In genomic region chr17:28029033-28029432, GRCh38 we compare ENCODE assay signal across 23 cellular contexts.
"Had no signal": no experiment of that assay in that cellular context is flagged by ENCODE, and none has a peak within 500 bp of the region (broad histone marks: within the 10 kb centered on the region; RNA-seq: fewer than 3 reads in every experiment).

No MANE protein-coding gene starts in this region.

- H3K36me3 Mint-ChIP-seq: activated naive CD4-positive, alpha-beta T cell treated with anti-CD3 and anti-CD28 coated beads, Interleukin-2, amount 10 ng/mL, durations not matched to agents 7 days and 5 days; activated naive CD8-positive, alpha-beta T cell treated with anti-CD3 and anti-CD28 coated beads for 36 hours had no signal

- DNase-seq: activated CD4-positive, alpha-beta T cell treated with anti-CD3 and anti-CD28 coated beads for 4 hours; activated CD8-positive, alpha-beta memory T cell treated with anti-CD3 and anti-CD28 coated beads, Interleukin-2, amount 50 U/mL, for 4 hours; activated CD8-positive, alpha-beta T cell treated with anti-CD3 and anti-CD28 coated beads for 36 hours; activated gamma-delta T cell treated with Interleukin-2 at 50 U/mL for 16 hours; activated naive CD4-positive, alpha-beta T cell treated with anti-CD3 and anti-CD28 coated beads, Interleukin-2, amount 10 ng/mL, durations not matched to agents 7 days and 5 days; activated naive CD8-positive, alpha-beta T cell treated with anti-CD3 and anti-CD28 coated beads for 36 hours; activated T-cell treated with anti-CD3 and anti-CD28 coated beads, Interleukin-2, amount 50 U/mL, for 72 hours; cerebellar nuclear complex; Kasumi-1; KBM-7; NCI-H1105 treated with DMSO at 0.1 percent for 48 hours; NCI-H1436 treated with DMSO at 0.1 percent for 48 hours; NCI-H187; NCI-H2081; NCI-H446; NCI-H526; NCI-H774; NK-92 treated with Interleukin-12 subunit alpha and Interleukin-12 subunit beta, amount 100 ng/mL, for 24 hours; Peyer's patch; SHP77; T-helper 17 cell; T-helper 9 cell had no signal

- H3K4me1 ChIP-seq: Peyer's patch had no signal

- H3K27ac ChIP-seq: Peyer's patch had no signal

- H3K36me3 ChIP-seq: Peyer's patch had no signal

- H3K27me3 ChIP-seq: Peyer's patch had no signal

- H3K9me3 Mint-ChIP-seq: activated CD8-positive, alpha-beta T cell treated with anti-CD3 and anti-CD28 coated beads for 36 hours; activated naive CD4-positive, alpha-beta T cell treated with anti-CD3 and anti-CD28 coated beads, Interleukin-2, amount 10 ng/mL, durations not matched to agents 7 days and 5 days; activated naive CD8-positive, alpha-beta T cell treated with anti-CD3 and anti-CD28 coated beads for 36 hours; activated T-cell treated with anti-CD3 and anti-CD28 coated beads, Interleukin-2, amount 50 U/mL, for 72 hours; activated T-helper 2 cell treated with anti-CD3 and anti-CD28 coated beads, Interferon-gamma antibody, Interleukin-2, Interleukin-4, amounts not matched to agents 10 μg/mL and 5 μg/mL and 100 μg/mL, durations not matched to agents 14 hours and 24 hours and 36 hours had no signal

- H3K27ac Mint-ChIP-seq: activated CD8-positive, alpha-beta T cell treated with anti-CD3 and anti-CD28 coated beads for 36 hours; activated naive CD4-positive, alpha-beta T cell treated with anti-CD3 and anti-CD28 coated beads, Interleukin-2, amount 10 ng/mL, durations not matched to agents 7 days and 5 days; activated naive CD8-positive, alpha-beta T cell treated with anti-CD3 and anti-CD28 coated beads for 36 hours; activated T-cell treated with anti-CD3 and anti-CD28 coated beads, Interleukin-2, amount 50 U/mL, for 72 hours; activated T-helper 2 cell treated with anti-CD3 and anti-CD28 coated beads, Interferon-gamma antibody, Interleukin-2, Interleukin-4, amounts not matched to agents 10 μg/mL and 5 μg/mL and 100 μg/mL, durations not matched to agents 14 hours and 24 hours and 36 hours; T-helper 17 cell had no signal

- H3K27me3 Mint-ChIP-seq: activated CD8-positive, alpha-beta T cell treated with anti-CD3 and anti-CD28 coated beads for 36 hours; activated naive CD8-positive, alpha-beta T cell treated with anti-CD3 and anti-CD28 coated beads for 36 hours; T-helper 17 cell had no signal

- H3K4me3 Mint-ChIP-seq: activated CD8-positive, alpha-beta T cell treated with anti-CD3 and anti-CD28 coated beads for 36 hours; activated naive CD4-positive, alpha-beta T cell treated with anti-CD3 and anti-CD28 coated beads, Interleukin-2, amount 10 ng/mL, durations not matched to agents 7 days and 5 days; activated naive CD8-positive, alpha-beta T cell treated with anti-CD3 and anti-CD28 coated beads for 36 hours; activated T-cell treated with anti-CD3 and anti-CD28 coated beads, Interleukin-2, amount 50 U/mL, for 72 hours; T-helper 17 cell had no signal

- H3K4me3 ChIP-seq: Peyer's patch had no signal

- H3K9me3 ChIP-seq: Peyer's patch had no signal
